Comparison of ENCODE assay signal across 1 cellular context in the genomic region with DNA sequence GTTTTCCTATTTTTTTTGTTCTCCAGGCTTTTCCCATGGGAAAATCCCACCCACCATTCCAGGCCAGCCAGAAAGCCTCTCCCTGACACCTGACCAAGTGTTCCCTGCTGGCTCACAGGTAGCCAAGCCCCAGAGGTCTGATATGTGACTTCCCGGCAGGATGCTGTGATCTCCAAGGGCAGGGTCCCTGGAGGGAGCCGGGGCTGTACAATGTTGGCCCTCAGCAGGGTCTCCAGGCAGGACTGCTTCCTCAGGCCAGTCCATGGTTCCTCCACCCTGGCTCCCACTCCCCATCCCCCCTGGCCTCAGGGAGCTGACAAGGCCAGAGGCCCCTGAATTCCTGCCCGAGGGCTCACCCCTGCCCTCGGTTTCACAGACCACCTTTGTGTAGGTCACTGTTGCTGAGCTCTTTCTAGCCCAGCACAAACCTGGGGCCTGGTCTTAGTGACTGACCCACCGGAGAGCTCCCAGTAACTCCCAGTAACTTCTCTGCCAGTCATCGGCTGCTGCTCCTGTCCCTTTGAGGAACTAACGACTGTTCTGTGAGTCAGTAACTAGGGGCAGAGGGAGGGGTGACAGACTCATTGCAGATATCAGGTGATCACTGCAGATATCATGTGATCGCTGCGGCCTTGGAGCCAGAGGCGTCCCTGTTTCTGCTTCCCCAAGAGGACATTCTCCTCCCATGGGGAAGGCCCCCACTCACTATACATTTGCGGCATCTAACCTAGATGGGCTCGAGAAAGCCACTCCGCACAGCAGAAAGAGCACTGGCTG.
TF ChIP-seq lines count a peak whose summit lies in the region.

No MANE protein-coding gene starts in this region.

TF ChIP-seq in SK-N-SH treated with all-trans-retinoic acid at 6 μM for 48 hours, 23 proteins besides CTCF, POLR2A, EP300 and RAD21 (continued from another document):
- TF ChIP-seq, protein P1, sequence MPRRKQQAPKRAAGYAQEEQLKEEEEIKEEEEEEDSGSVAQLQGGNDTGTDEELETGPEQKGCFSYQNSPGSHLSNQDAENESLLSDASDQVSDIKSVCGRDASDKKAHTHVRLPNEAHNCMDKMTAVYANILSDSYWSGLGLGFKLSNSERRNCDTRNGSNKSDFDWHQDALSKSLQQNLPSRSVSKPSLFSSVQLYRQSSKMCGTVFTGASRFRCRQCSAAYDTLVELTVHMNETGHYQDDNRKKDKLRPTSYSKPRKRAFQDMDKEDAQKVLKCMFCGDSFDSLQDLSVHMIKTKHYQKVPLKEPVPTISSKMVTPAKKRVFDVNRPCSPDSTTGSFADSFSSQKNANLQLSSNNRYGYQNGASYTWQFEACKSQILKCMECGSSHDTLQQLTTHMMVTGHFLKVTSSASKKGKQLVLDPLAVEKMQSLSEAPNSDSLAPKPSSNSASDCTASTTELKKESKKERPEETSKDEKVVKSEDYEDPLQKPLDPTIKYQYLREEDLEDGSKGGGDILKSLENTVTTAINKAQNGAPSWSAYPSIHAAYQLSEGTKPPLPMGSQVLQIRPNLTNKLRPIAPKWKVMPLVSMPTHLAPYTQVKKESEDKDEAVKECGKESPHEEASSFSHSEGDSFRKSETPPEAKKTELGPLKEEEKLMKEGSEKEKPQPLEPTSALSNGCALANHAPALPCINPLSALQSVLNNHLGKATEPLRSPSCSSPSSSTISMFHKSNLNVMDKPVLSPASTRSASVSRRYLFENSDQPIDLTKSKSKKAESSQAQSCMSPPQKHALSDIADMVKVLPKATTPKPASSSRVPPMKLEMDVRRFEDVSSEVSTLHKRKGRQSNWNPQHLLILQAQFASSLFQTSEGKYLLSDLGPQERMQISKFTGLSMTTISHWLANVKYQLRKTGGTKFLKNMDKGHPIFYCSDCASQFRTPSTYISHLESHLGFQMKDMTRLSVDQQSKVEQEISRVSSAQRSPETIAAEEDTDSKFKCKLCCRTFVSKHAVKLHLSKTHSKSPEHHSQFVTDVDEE (CRISPR knock-in tag; IDR thresholded peaks at IDR 0.05): no peak
- TF ChIP-seq SNAI2 (CRISPR knock-in tag; IDR thresholded peaks at IDR 0.05): no peak
